In genomic region chr16:88613-89012, GRCh38 we compare ENCODE assay signal across 14 cellular contexts. TPM values are rescaled to one million over a fixed set of nuclear protein-coding genes. Genes with fewer than 3 reads are reported as not detected.
DNase-seq lines count a peak whose midpoint lies in the region; FAIRE-seq and TF ChIP-seq lines count a peak whose summit lies in the region.
"Had no signal": no experiment of that assay in that cellular context is flagged by ENCODE, and none has a peak within 500 bp of the region (broad histone marks: within the 10 kb centered on the region; RNA-seq: fewer than 3 reads in every experiment).

No MANE protein-coding gene starts in this region.

- no peaks in the 10 kb centered on the region for H3K9me3 Mint-ChIP-seq in endothelial cell (ENCODE audit: unreplicated experiment)
- H3K9me3 Mint-ChIP-seq in type B pancreatic cell, result no peaks in the 10 kb centered on the region
- H3K9me3 Mint-ChIP-seq: CD14-positive monocyte; CD4-positive, alpha-beta memory T cell had no signal

- TF ChIP-seq CTCF in kidney (IDR thresholded peaks at IDR 0.05; ENCODE audit: borderline replicate concordance, extremely low read depth, insufficient read depth) (no peak), endothelial cell (IDR thresholded peaks at IDR 0.05; ENCODE audit: unreplicated experiment) (no peak), type B pancreatic cell (conservative IDR thresholded peaks at IDR 0.05) (no peak)

- no peak for DNase-seq in HTR-8/SVneo (ENCODE audit: insufficient read length, low spot score)
- peak; percentile 62 for DNase-seq in kidney
- no peak for DNase-seq in DMS153 treated with DMSO at 0.1 percent for 48 hours (lab: John Stamatoyannopoulos, UW; ENCODE audit: unreplicated experiment)
- no peak for DNase-seq in endothelial cell (ENCODE audit: low spot score)
- DNase-seq in type B pancreatic cell (ENCODE audit: extremely low spot score, unreplicated experiment), result no peak
- DNase-seq: AML-193; CD4-positive, alpha-beta memory T cell; DMS153; DMS79 treated with DMSO at 0.1 percent for 48 hours; GF-D8 had no signal

- H3K36me3 Mint-ChIP-seq in endothelial cell (ENCODE audit: low read depth, unreplicated experiment), result peaks cover 12% of the 10 kb centered on the region
- peaks cover 4% of the 10 kb centered on the region for H3K36me3 Mint-ChIP-seq in type B pancreatic cell

- intact Hi-C loops in kidney (cut with DNase I), result no loop called here

- H3K27me3 Mint-ChIP-seq in endothelial cell (ENCODE audit: unreplicated experiment) (peaks cover 13% of the 10 kb centered on the region), type B pancreatic cell (no peaks in the 10 kb centered on the region)
- H3K27me3 Mint-ChIP-seq: CD4-positive, alpha-beta memory T cell had no signal

- no peak overlapping the region for H3K27ac Mint-ChIP-seq in endothelial cell (ENCODE audit: unreplicated experiment)
- H3K27ac Mint-ChIP-seq in type B pancreatic cell, result no peak overlapping the region
- H3K27ac Mint-ChIP-seq: CD4-positive, alpha-beta memory T cell had no signal

- peaks cover 6 to 19% of the 10 kb centered on the region in 2 donors for H3K36me3 ChIP-seq in kidney (ENCODE audit: control insufficient read depth in 1 of 2, insufficient read depth in 2 of 2, low read length in 2 of 2)

- H3K4me1 ChIP-seq in kidney (ENCODE audit: control insufficient read depth in 1 of 2, insufficient read depth in 1 of 2, low read depth in 1 of 2, low read length in 2 of 2), result peaks cover 0 to 18% of the 10 kb centered on the region in 2 donors
- H3K4me1 ChIP-seq: HAP-1 had no signal

- H3K27ac ChIP-seq in kidney (ENCODE audit: low read depth in 2 of 2, low read length in 2 of 2), result no peak overlapping the region
- H3K27ac ChIP-seq: A549 had no signal

- no peaks in the 10 kb centered on the region for H3K9me3 ChIP-seq in kidney (ENCODE audit: control insufficient read depth in 1 of 2, low read length in 2 of 2)
- H3K9me3 ChIP-seq: A549, HAP-1 had no signal

- no peak overlapping the region for H3K4me3 Mint-ChIP-seq in endothelial cell (ENCODE audit: unreplicated experiment)
- no peak overlapping the region for H3K4me3 Mint-ChIP-seq in type B pancreatic cell
- H3K4me3 Mint-ChIP-seq: CD14-positive monocyte; CD4-positive, alpha-beta memory T cell had no signal

- H3K9ac ChIP-seq in kidney (ENCODE audit: low read length in 2 of 2), result no peak overlapping the region

- H3K4me1 Mint-ChIP-seq in endothelial cell (ENCODE audit: unreplicated experiment), result peaks cover 15% of the 10 kb centered on the region
- peaks cover 4% of the 10 kb centered on the region for H3K4me1 Mint-ChIP-seq in type B pancreatic cell (ENCODE audit: unreplicated experiment)

- peak; percentile 36 for FAIRE-seq in HTR-8/SVneo (lab: Jason Lieb, UNC)
- no peak for FAIRE-seq in kidney (lab: Jason Lieb, UNC)
- FAIRE-seq: A549, H1 had no signal

- H3K4me3 ChIP-seq in kidney (ENCODE audit: low read length in 2 of 2), result no peak overlapping the region
- H3K4me3 ChIP-seq: A549, HAP-1 had no signal

RNA-seq across cellular contexts. Expression of gene MPG, which starts 10.6 kb away (rescaled TPM):
- total RNA-seq in kidney (40.8 TPM), endothelial cell (ENCODE audit: unreplicated experiment) (38.6 TPM), type B pancreatic cell (ENCODE audit: low replicate concordance) (38.0 and 40.0 TPM in 2 replicates)
- polyA plus RNA-seq in kidney (ENCODE audit: insufficient read depth, low read depth, low replicate concordance), result 54.3 TPM

RNA-seq across cellular contexts. Expression of gene RHBDF1, which starts 16.2 kb away (rescaled TPM):
- total RNA-seq in kidney, result 33.1 TPM
- 12.0 TPM for polyA plus RNA-seq in kidney (ENCODE audit: insufficient read depth, low read depth, low replicate concordance)
- total RNA-seq in endothelial cell (ENCODE audit: unreplicated experiment), result 60.7 TPM
- total RNA-seq in type B pancreatic cell (ENCODE audit: low replicate concordance), result 25.3 and 27.3 TPM in 2 replicates
- total RNA-seq: CD4-positive, alpha-beta memory T cell had no signal
- polyA plus RNA-seq: CD14-positive monocyte; CD4-positive, alpha-beta memory T cell had no signal

RNA-seq across cellular contexts. Expression of gene SNRNP25, which starts 35.0 kb away (rescaled TPM):
- total RNA-seq in kidney (14.7 TPM), endothelial cell (ENCODE audit: unreplicated experiment) (30.6 TPM), type B pancreatic cell (ENCODE audit: low replicate concordance) (38.5 and 48.7 TPM in 2 replicates)
- 60.3 TPM for polyA plus RNA-seq in kidney (ENCODE audit: insufficient read depth, low read depth, low replicate concordance)

RNA-seq across cellular contexts. Expression of gene POLR3K, which starts 35.2 kb away (rescaled TPM):
- total RNA-seq in kidney, result 8.8 TPM
- polyA plus RNA-seq in kidney (ENCODE audit: insufficient read depth, low read depth, low replicate concordance), result 18.5 TPM
- total RNA-seq in endothelial cell (ENCODE audit: unreplicated experiment), result 11.9 TPM
- total RNA-seq in type B pancreatic cell (ENCODE audit: low replicate concordance), result 12.6 and 17.6 TPM in 2 replicates

RNA-seq across cellular contexts. Expression of gene NPRL3, which starts 49.9 kb away (rescaled TPM):
- 37.8 TPM for total RNA-seq in kidney
- polyA plus RNA-seq in kidney (ENCODE audit: insufficient read depth, low read depth, low replicate concordance), result 21.3 TPM
- 39.1 TPM for total RNA-seq in endothelial cell (ENCODE audit: unreplicated experiment)
- 37.9 and 38.7 TPM in 2 replicates for total RNA-seq in type B pancreatic cell (ENCODE audit: low replicate concordance)
